ENCODE assay signal across 2 cellular contexts in genomic region chr16:51407921-51408320, GRCh38.
TF ChIP-seq lines count a peak whose summit lies in the region.

No MANE protein-coding gene starts in this region.

TF ChIP-seq in liver, 16 proteins besides CTCF, POLR2A, EP300 and RAD21 (continued from another document):
- TF ChIP-seq REST (IDR thresholded peaks at IDR 0.05) (no peak), YY1 (IDR thresholded peaks at IDR 0.05) (no peak), TAF1 (conservative IDR thresholded peaks at IDR 0.05) (no peak), JUND (IDR thresholded peaks at IDR 0.05) (no peak)
TF ChIP-seq in liver: peak in this region for 0.

TF ChIP-seq in HepG2, 621 proteins besides CTCF, POLR2A, EP300 and RAD21 (continued from another document):
- TF ChIP-seq TARDBP (CRISPR knock-in tag; IDR thresholded peaks at IDR 0.05) (no peak), HDAC2 (CRISPR knock-in tag; IDR thresholded peaks at IDR 0.05) (no peak), ZNF281 (CRISPR knock-in tag; IDR thresholded peaks at IDR 0.05; ENCODE audit: borderline replicate concordance) (no peak), ZNF430 (CRISPR knock-in tag; IDR thresholded peaks at IDR 0.05) (no peak)
TF ChIP-seq in HepG2: peak in this region for 0.
